10 cellular contexts compared by ENCODE assay signal in the genomic region with DNA sequence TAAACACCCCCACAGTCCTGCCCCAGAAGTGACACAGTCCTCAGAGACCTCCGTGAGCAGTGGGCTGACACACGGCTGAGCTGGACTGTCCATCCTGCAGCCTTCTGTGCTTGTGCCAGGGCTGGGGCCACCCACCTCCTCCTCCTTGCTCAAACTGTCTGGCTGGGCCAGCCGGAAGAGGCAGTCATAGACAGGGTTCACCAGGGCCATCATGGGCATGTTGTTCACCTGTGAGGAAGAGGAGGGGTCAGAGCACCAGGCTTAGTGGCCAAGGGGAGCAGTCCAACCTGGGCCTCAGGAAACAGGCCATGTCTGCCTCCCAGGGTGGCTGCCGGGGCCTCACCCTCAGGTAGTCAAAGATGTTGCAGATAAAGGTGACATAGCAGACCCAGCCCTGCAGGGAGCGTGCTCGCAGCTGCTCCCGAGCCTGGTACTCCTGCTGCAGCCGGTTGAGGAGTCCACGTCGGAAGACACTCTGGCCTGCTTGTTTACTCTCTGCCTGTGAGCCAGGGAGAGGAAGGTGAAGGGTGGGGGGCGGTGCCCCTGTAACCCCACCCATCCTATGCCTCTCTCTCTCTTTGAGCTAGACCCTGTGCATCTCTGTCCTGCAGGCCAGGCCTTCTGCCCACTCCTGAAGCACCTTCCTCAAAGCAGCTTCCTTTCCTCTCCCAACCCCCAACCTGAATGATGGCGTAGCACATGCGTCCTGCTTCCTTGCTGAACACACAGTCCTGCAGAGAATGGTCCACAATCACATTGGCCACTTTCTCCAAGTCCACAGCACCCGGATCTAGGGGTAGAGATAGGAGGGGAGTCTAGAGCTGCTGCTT. TPM values are rescaled to one million over a fixed set of nuclear protein-coding genes. Genes with fewer than 3 reads are reported as not detected.
DNase-seq lines count a peak whose midpoint lies in the region; ATAC-seq and TF ChIP-seq lines count a peak whose summit lies in the region.
"Had no signal": no experiment of that assay in that cellular context is flagged by ENCODE, and none has a peak within 500 bp of the region (broad histone marks: within the 10 kb centered on the region; RNA-seq: fewer than 3 reads in every experiment).

No MANE protein-coding gene starts in this region.

- POLR2A ChIA-PET in activated CD4-positive, alpha-beta T cell treated with anti-CD3 and anti-CD28 coated beads for 36 hours (lab: Charles Lee): interaction anchor here (1.4 kb wide), 1 partner anchor 18 kb away, joined by 3 read pairs; no protein-coding TSS in a partner anchor
- POLR2A ChIA-PET in activated CD4-positive, alpha-beta T cell treated with anti-CD3 and anti-CD28 coated beads, Interleukin-2, amount 10 ng/mL, durations not matched to agents 7 days and 5 days (lab: Charles Lee): no interaction called here

- no peaks in the 10 kb centered on the region for H3K27me3 ChIP-seq in colonic mucosa

- no peak overlapping the region for H3K4me3 Mint-ChIP-seq in activated CD4-positive, alpha-beta T cell treated with anti-CD3 and anti-CD28 coated beads for 36 hours
- H3K4me3 Mint-ChIP-seq in activated CD4-positive, alpha-beta T cell treated with anti-CD3 and anti-CD28 coated beads, Interleukin-2, amount 10 ng/mL, durations not matched to agents 7 days and 5 days: no peak overlapping the region
- H3K4me3 Mint-ChIP-seq in progenitor cell of endocrine pancreas (ENCODE audit: low read depth): no peak overlapping the region

- ATAC-seq in activated CD4-positive, alpha-beta T cell treated with anti-CD3 and anti-CD28 coated beads for 36 hours: no peak
- ATAC-seq in HG03159 (IDR thresholded peaks at IDR 0.05; ENCODE audit: unreplicated experiment) (no peak), GM21515 (IDR thresholded peaks at IDR 0.05; ENCODE audit: unreplicated experiment) (no peak), GM19395 (IDR thresholded peaks at IDR 0.05; ENCODE audit: unreplicated experiment) (no peak)

- H3K36me3 Mint-ChIP-seq in activated CD4-positive, alpha-beta T cell treated with anti-CD3 and anti-CD28 coated beads for 36 hours (ENCODE audit: low read depth): peaks cover 40% of the 10 kb centered on the region
- peaks cover 16% of the 10 kb centered on the region for H3K36me3 Mint-ChIP-seq in activated CD4-positive, alpha-beta T cell treated with anti-CD3 and anti-CD28 coated beads, Interleukin-2, amount 10 ng/mL, durations not matched to agents 7 days and 5 days (ENCODE audit: low read depth)
- H3K36me3 Mint-ChIP-seq in progenitor cell of endocrine pancreas (ENCODE audit: insufficient read depth): peaks cover 8% of the 10 kb centered on the region

- CTCF ChIA-PET in activated CD4-positive, alpha-beta T cell treated with anti-CD3 and anti-CD28 coated beads for 36 hours (lab: Charles Lee): interaction anchor here (0.6 to 6.4 kb wide), 4 partner anchors 7 to 29 kb away, joined by 3 to 78 read pairs (median 4); partner anchors contain the start of genes GGA3, MRPS7 and SLC25A19
- CTCF ChIA-PET in activated CD4-positive, alpha-beta T cell treated with anti-CD3 and anti-CD28 coated beads, Interleukin-2, amount 10 ng/mL, durations not matched to agents 7 days and 5 days (lab: Charles Lee): interaction anchor here (0.5 to 1.1 kb wide), 3 partner anchors 17 to 145 kb away, joined by 3 to 4 read pairs (median 3); no protein-coding TSS in a partner anchor

- H3K9ac ChIP-seq in colonic mucosa (ENCODE audit: low read depth in 2 of 2, low read length in 2 of 2): peak overlapping the region in 1 of 2 donors; percentile 22
- H3K9ac ChIP-seq: parathyroid adenoma had no signal

- peaks cover 25% of the 10 kb centered on the region for H3K4me1 Mint-ChIP-seq in activated CD4-positive, alpha-beta T cell treated with anti-CD3 and anti-CD28 coated beads for 36 hours
- H3K4me1 Mint-ChIP-seq in activated CD4-positive, alpha-beta T cell treated with anti-CD3 and anti-CD28 coated beads, Interleukin-2, amount 10 ng/mL, durations not matched to agents 7 days and 5 days: peaks cover 34% of the 10 kb centered on the region
- peaks cover 16% of the 10 kb centered on the region for H3K4me1 Mint-ChIP-seq in progenitor cell of endocrine pancreas (ENCODE audit: low read depth)

- no peaks in the 10 kb centered on the region for H3K9me3 Mint-ChIP-seq in activated CD4-positive, alpha-beta T cell treated with anti-CD3 and anti-CD28 coated beads for 36 hours (ENCODE audit: low read depth)
- no peaks in the 10 kb centered on the region for H3K9me3 Mint-ChIP-seq in activated CD4-positive, alpha-beta T cell treated with anti-CD3 and anti-CD28 coated beads, Interleukin-2, amount 10 ng/mL, durations not matched to agents 7 days and 5 days
- no peaks in the 10 kb centered on the region for H3K9me3 Mint-ChIP-seq in progenitor cell of endocrine pancreas (ENCODE audit: low read depth)
- H3K9me3 Mint-ChIP-seq: IgD-negative memory B cell had no signal

- H3K4me1 ChIP-seq in colonic mucosa: peaks cover 9% of the 10 kb centered on the region

- peak overlapping the region; percentile 2 for H3K27ac ChIP-seq in colonic mucosa
- H3K27ac ChIP-seq: parathyroid adenoma had no signal

- H3K27ac Mint-ChIP-seq in activated CD4-positive, alpha-beta T cell treated with anti-CD3 and anti-CD28 coated beads for 36 hours: peak overlapping the region; percentile 19
- no peak overlapping the region for H3K27ac Mint-ChIP-seq in activated CD4-positive, alpha-beta T cell treated with anti-CD3 and anti-CD28 coated beads, Interleukin-2, amount 10 ng/mL, durations not matched to agents 7 days and 5 days
- H3K27ac Mint-ChIP-seq in progenitor cell of endocrine pancreas: peak overlapping the region; percentile 7

- TF ChIP-seq CTCF in colonic mucosa (IDR thresholded peaks at IDR 0.05): no peak
- peak; percentile 44 for TF ChIP-seq CTCF in progenitor cell of endocrine pancreas (IDR thresholded peaks at IDR 0.05; ENCODE audit: unreplicated experiment)

- no peaks in the 10 kb centered on the region for H3K27me3 Mint-ChIP-seq in activated CD4-positive, alpha-beta T cell treated with anti-CD3 and anti-CD28 coated beads for 36 hours
- H3K27me3 Mint-ChIP-seq in activated CD4-positive, alpha-beta T cell treated with anti-CD3 and anti-CD28 coated beads, Interleukin-2, amount 10 ng/mL, durations not matched to agents 7 days and 5 days: no peaks in the 10 kb centered on the region
- H3K27me3 Mint-ChIP-seq in progenitor cell of endocrine pancreas: no peaks in the 10 kb centered on the region
- H3K27me3 Mint-ChIP-seq: IgD-negative memory B cell had no signal

- H3K9me3 ChIP-seq in colonic mucosa: no peaks in the 10 kb centered on the region

- no peak for DNase-seq in activated CD4-positive, alpha-beta T cell treated with anti-CD3 and anti-CD28 coated beads for 36 hours
- no peak for DNase-seq in activated CD4-positive, alpha-beta T cell treated with anti-CD3 and anti-CD28 coated beads, Interleukin-2, amount 10 ng/mL, durations not matched to agents 7 days and 5 days
- DNase-seq in NCI-H460 (ENCODE audit: extremely low read depth, low read depth): peak; percentile 15
- DNase-seq in colonic mucosa: peak; percentile 74
- DNase-seq in progenitor cell of endocrine pancreas (ENCODE audit: low spot score, unreplicated experiment): no peak

- no peak overlapping the region for H3K4me3 ChIP-seq in colonic mucosa

- peaks cover 5% of the 10 kb centered on the region for H3K36me3 ChIP-seq in colonic mucosa

- intact Hi-C loops in activated CD4-positive, alpha-beta T cell treated with anti-CD3 and anti-CD28 coated beads for 36 hours (cut with DNase I, micrococcal nuclease): loop anchor here (10.0 kb wide), 2 partner anchors 247 to 587 kb away; partner anchors contain the start of genes CASKIN2 (in 1 of the 2), TSEN54 (in 1 of the 2) and WBP2 (in 1 of the 2)
- intact Hi-C loops in colonic mucosa (cut with DNase I): no loop called here

RNA-seq across cellular contexts. Expression of gene MIF4GD, which starts 3.4 kb away (rescaled TPM):
- 10 to 100 TPM; 39.0 to 39.1 TPM for total RNA-seq in activated CD4-positive, alpha-beta T cell treated with anti-CD3 and anti-CD28 coated beads for 36 hours
- total RNA-seq in activated CD4-positive, alpha-beta T cell treated with anti-CD3 and anti-CD28 coated beads, Interleukin-2, amount 10 ng/mL, durations not matched to agents 7 days and 5 days: 10 to 100 TPM; 44.4 to 44.6 TPM
- 33.9 and 37.9 TPM in 2 replicates for total RNA-seq in NCI-H460 (2014; rRNA removed; shearing (Covaris generic))
- 22.4 and 41.2 TPM in 2 replicates for polyA plus RNA-seq in NCI-H460 (2014; cell fraction: nucleus; rRNA removed)
- total RNA-seq in colonic mucosa (10 to 100 TPM; 18.5 to 19.2 TPM), progenitor cell of endocrine pancreas (14.8 and 16.3 TPM in 2 replicates)

RNA-seq across cellular contexts. Expression of gene MRPS7, which starts 5.9 kb away (rescaled TPM):
- 10 to 100 TPM; 51.4 to 63.8 TPM for total RNA-seq in activated CD4-positive, alpha-beta T cell treated with anti-CD3 and anti-CD28 coated beads for 36 hours
- 10 to 100 TPM; 35.4 to 38.2 TPM for total RNA-seq in activated CD4-positive, alpha-beta T cell treated with anti-CD3 and anti-CD28 coated beads, Interleukin-2, amount 10 ng/mL, durations not matched to agents 7 days and 5 days
- 82.2 and 89.4 TPM in 2 replicates for total RNA-seq in NCI-H460 (2014; rRNA removed; shearing (Covaris generic))
- polyA plus RNA-seq in NCI-H460 (2014; cell fraction: nucleus; rRNA removed): 63.3 and 74.9 TPM in 2 replicates
- 100 to 1,000 TPM in 1 of 2 donors, 10 to 100 TPM in 1; 62.9 to 118 TPM for total RNA-seq in colonic mucosa
- total RNA-seq in progenitor cell of endocrine pancreas: 55.2 and 59.2 TPM in 2 replicates

RNA-seq across cellular contexts. Expression of gene GGA3, which starts 6.2 kb away (rescaled TPM):
- total RNA-seq in activated CD4-positive, alpha-beta T cell treated with anti-CD3 and anti-CD28 coated beads for 36 hours: 10 to 100 TPM; 72.9 to 76.7 TPM
- total RNA-seq in activated CD4-positive, alpha-beta T cell treated with anti-CD3 and anti-CD28 coated beads, Interleukin-2, amount 10 ng/mL, durations not matched to agents 7 days and 5 days: 10 to 100 TPM; 80.2 to 86.1 TPM
- 11.9 and 16.8 TPM in 2 replicates for total RNA-seq in NCI-H460 (2014; rRNA removed; shearing (Covaris generic))
- polyA plus RNA-seq in NCI-H460 (2014; cell fraction: nucleus; rRNA removed): 76.5 and 93.2 TPM in 2 replicates
- 10 to 100 TPM; 32.5 to 48.4 TPM for total RNA-seq in colonic mucosa
- total RNA-seq in progenitor cell of endocrine pancreas: 66.8 and 68.1 TPM in 2 replicates

RNA-seq across cellular contexts. Expression of gene SLC25A19, which starts 21.6 kb away (rescaled TPM):
- 10 to 100 TPM; 67.8 to 79.7 TPM for total RNA-seq in activated CD4-positive, alpha-beta T cell treated with anti-CD3 and anti-CD28 coated beads for 36 hours
- 10 to 100 TPM; 27.6 to 30.5 TPM for total RNA-seq in activated CD4-positive, alpha-beta T cell treated with anti-CD3 and anti-CD28 coated beads, Interleukin-2, amount 10 ng/mL, durations not matched to agents 7 days and 5 days
- 18.5 and 20.0 TPM in 2 replicates for total RNA-seq in NCI-H460 (2014; rRNA removed; shearing (Covaris generic))
- 67.2 and 92.3 TPM in 2 replicates for polyA plus RNA-seq in NCI-H460 (2014; cell fraction: nucleus; rRNA removed)
- total RNA-seq in colonic mucosa (10 to 100 TPM in 1 of 2 donors, 1 to 10 TPM in 1; 9.8 to 24.8 TPM), progenitor cell of endocrine pancreas (14.1 and 18.4 TPM in 2 replicates)

Comparison
In these comparisons a context has a peak if more than half of its experiments do, and no peak if none do; other contexts are left out.
1. DNase-seq: peak in NCI-H460 (single experiment) and colonic mucosa (single experiment); none in activated CD4-positive, alpha-beta T cell treated with anti-CD3 and anti-CD28 coated beads for 36 hours (single experiment), activated CD4-positive, alpha-beta T cell treated with anti-CD3 and anti-CD28 coated beads, Interleukin-2, amount 10 ng/mL, durations not matched to agents 7 days and 5 days (single experiment) and progenitor cell of endocrine pancreas (single experiment).